21 cellular contexts compared by ENCODE assay signal in genomic region chr9:15137089-15137488, GRCh38.
"Had no signal": no experiment of that assay in that cellular context is flagged by ENCODE, and none has a peak within 500 bp of the region (broad histone marks: within the 10 kb centered on the region; RNA-seq: fewer than 3 reads in every experiment).

No MANE protein-coding gene starts in this region.

- H3K4me1 ChIP-seq: body of pancreas, colonic mucosa, neural progenitor cell, prostate gland, right atrium auricular region, uterus had no signal

- DNase-seq: activated CD4-positive, alpha-beta T cell treated with anti-CD3 and anti-CD28 coated beads for 1 hour; activated CD4-positive, alpha-beta T cell treated with anti-CD3 and anti-CD28 coated beads, Interleukin-2, amount 50 U/mL, for 4 hours; activated naive CD8-positive, alpha-beta T cell treated with anti-CD3 and anti-CD28 coated beads, Interleukin-2, amount 10 ng/mL, durations not matched to agents 7 days and 5 days; activated T-cell treated with anti-CD3 and anti-CD28 coated beads for 4 hours; body of pancreas; caudate nucleus; colonic mucosa; foreskin melanocyte; glutamatergic neuron; hippocampal formation; kidney glomerular epithelial cell; left ventricle myocardium inferior; mucosa of descending colon; naive B cell; uterus had no signal

- H3K4me2 ChIP-seq: neural progenitor cell had no signal

- H3K9ac ChIP-seq: neural progenitor cell had no signal

- H3K9me3 ChIP-seq: body of pancreas, colonic mucosa, left ventricle myocardium inferior, mucosa of descending colon, prostate gland, right atrium auricular region, tibial nerve, uterus had no signal

- H3K27me3 ChIP-seq: body of pancreas, colonic mucosa, neural progenitor cell, right atrium auricular region, tibial nerve, uterus had no signal

- ATAC-seq: body of pancreas; mucosa of descending colon; stimulated activated naive CD8-positive, alpha-beta T cell treated with anti-CD3 and anti-CD28 coated beads, Interleukin-15, Interleukin-2, amounts not matched to agents 100 U/mL and 50 U/mL, for 24 hours had no signal

- H2AFZ ChIP-seq: neural progenitor cell had no signal

- H3K36me3 ChIP-seq: colonic mucosa, left ventricle myocardium inferior, neural progenitor cell, prostate gland, right atrium auricular region, tibial nerve, uterus had no signal

- H3K4me3 ChIP-seq: body of pancreas, colonic mucosa, left ventricle myocardium inferior, mucosa of descending colon, neural progenitor cell, prostate gland, right atrium auricular region, tibial nerve, uterus had no signal

- H3K27ac ChIP-seq: body of pancreas, colonic mucosa, left ventricle myocardium inferior, neural progenitor cell, prostate gland, right atrium auricular region, tibial nerve, uterus, VCaP had no signal
